In the genomic region with DNA sequence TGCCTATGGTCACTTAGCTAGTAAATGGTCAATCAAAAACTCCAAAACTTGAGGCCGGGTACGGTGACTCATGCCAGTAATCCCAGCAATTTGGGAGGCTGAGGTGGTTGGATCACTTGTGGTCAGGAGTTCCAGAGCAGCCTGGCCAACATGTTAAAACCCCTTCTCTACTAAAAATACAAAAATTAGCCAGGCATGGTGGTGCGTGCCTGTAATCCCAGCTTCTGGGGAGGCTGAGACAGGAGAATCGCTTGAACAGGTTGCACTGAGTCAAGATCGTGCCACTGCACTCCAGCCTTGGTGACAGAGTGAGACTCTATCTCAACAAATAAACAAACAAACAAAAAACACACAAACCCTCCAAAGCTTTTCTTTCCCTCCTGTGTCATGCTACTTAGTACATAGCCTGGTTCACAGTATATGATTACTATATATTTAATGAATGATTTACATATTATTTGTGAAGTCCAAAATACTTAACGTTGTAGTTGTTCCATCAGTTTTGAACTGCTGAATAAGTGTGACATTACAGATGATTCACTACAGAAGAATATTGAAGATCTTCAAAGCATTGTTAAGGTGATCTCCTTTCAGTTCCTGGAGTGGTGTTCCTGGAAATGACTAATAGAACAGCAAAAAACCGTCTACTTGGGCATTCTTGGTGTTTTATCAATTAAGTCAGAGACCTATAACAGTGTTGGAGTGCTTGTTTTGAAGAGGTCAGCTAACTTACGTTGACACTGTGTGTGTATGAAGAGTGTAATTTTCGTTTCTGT, we compare ENCODE assay signal across 12 cellular contexts.
DNase-seq lines count a peak whose midpoint lies in the region; ATAC-seq and TF ChIP-seq lines count a peak whose summit lies in the region.
"Had no signal": no experiment of that assay in that cellular context is flagged by ENCODE, and none has a peak within 500 bp of the region (broad histone marks: within the 10 kb centered on the region; RNA-seq: fewer than 3 reads in every experiment).

No MANE protein-coding gene starts in this region.

- peak overlapping the region; percentile 90 to 91 for H3K27ac Mint-ChIP-seq in T-cell
- H3K27ac Mint-ChIP-seq in stimulated activated naive B cell treated with anti-CD40 and anti-IgM and Interleukin-4, amounts not matched to agents 10 μg/mL and 1 μg/mL and 100 μg/mL, for 72 hours = peak overlapping the region; percentile 71

- peak; percentile 70 to 79 for ATAC-seq in activated T-cell treated with anti-CD3 and anti-CD28 coated beads, Interleukin-2, amount 50 U/mL, for 4 hours
- ATAC-seq in T-cell (replicated peaks in 1 of 4) = peak in 2 of 4 experiments; percentile 13 to 45
- ATAC-seq in stimulated activated naive B cell treated with anti-CD40 and anti-IgM and Interleukin-4, amounts not matched to agents 10 μg/mL and 1 μg/mL and 100 μg/mL, for 72 hours (replicated peaks) = no peak
- no peak for ATAC-seq in GM18858 (IDR thresholded peaks at IDR 0.05; ENCODE audit: unreplicated experiment)
- no peak for ATAC-seq in HG03457 (IDR thresholded peaks at IDR 0.05; ENCODE audit: unreplicated experiment)

- H3K27me3 Mint-ChIP-seq in activated T-cell treated with anti-CD3 and anti-CD28 coated beads, Interleukin-2, amount 50 U/mL, for 4 hours (ENCODE audit: low read depth) = no peaks in the 10 kb centered on the region
- H3K27me3 Mint-ChIP-seq in T-cell = no peaks in the 10 kb centered on the region
- H3K27me3 Mint-ChIP-seq in stimulated activated naive B cell treated with anti-CD40 and anti-IgM and Interleukin-4, amounts not matched to agents 10 μg/mL and 1 μg/mL and 100 μg/mL, for 72 hours = no peaks in the 10 kb centered on the region

- CTCF ChIA-PET in T-cell (lab: Charles Lee) = no interaction called here

- H3K4me1 Mint-ChIP-seq in activated T-cell treated with anti-CD3 and anti-CD28 coated beads, Interleukin-2, amount 50 U/mL, for 4 hours (ENCODE audit: low read depth) = peaks cover 23% of the 10 kb centered on the region
- peaks cover 29 to 39% (median 34%) of the 10 kb centered on the region in 3 donors for H3K4me1 Mint-ChIP-seq in T-cell
- H3K4me1 Mint-ChIP-seq in stimulated activated naive B cell treated with anti-CD40 and anti-IgM and Interleukin-4, amounts not matched to agents 10 μg/mL and 1 μg/mL and 100 μg/mL, for 72 hours = peaks cover 10 to 23% of the 10 kb centered on the region in 2 donors

- peaks cover 0 to 7% (median 0%) of the 10 kb centered on the region in 3 donors for H3K36me3 ChIP-seq in esophagus squamous epithelium
- H3K36me3 ChIP-seq: thyroid gland had no signal

- peak overlapping the region; percentile 18 to 55 (median 22) for H3K27ac ChIP-seq in esophagus squamous epithelium
- H3K27ac ChIP-seq: thyroid gland had no signal

- H3K9me3 Mint-ChIP-seq in activated T-cell treated with anti-CD3 and anti-CD28 coated beads, Interleukin-2, amount 50 U/mL, for 4 hours = no peaks in the 10 kb centered on the region
- H3K9me3 Mint-ChIP-seq in T-cell = no peaks in the 10 kb centered on the region
- no peaks in the 10 kb centered on the region for H3K9me3 Mint-ChIP-seq in stimulated activated naive B cell treated with anti-CD40 and anti-IgM and Interleukin-4, amounts not matched to agents 10 μg/mL and 1 μg/mL and 100 μg/mL, for 72 hours

- intact Hi-C loops in esophagus squamous epithelium (cut with DNase I) = no loop called here

- no peak for TF ChIP-seq CTCF in esophagus squamous epithelium (IDR thresholded peaks at IDR 0.05)

- H3K36me3 Mint-ChIP-seq in activated T-cell treated with anti-CD3 and anti-CD28 coated beads, Interleukin-2, amount 50 U/mL, for 4 hours (ENCODE audit: insufficient read depth) = peaks cover 4% of the 10 kb centered on the region
- H3K36me3 Mint-ChIP-seq in T-cell = peaks cover 12% of the 10 kb centered on the region
- peaks cover 0 to 15% of the 10 kb centered on the region in 2 donors for H3K36me3 Mint-ChIP-seq in stimulated activated naive B cell treated with anti-CD40 and anti-IgM and Interleukin-4, amounts not matched to agents 10 μg/mL and 1 μg/mL and 100 μg/mL, for 72 hours

- no peaks in the 10 kb centered on the region for H3K27me3 ChIP-seq in esophagus squamous epithelium
- H3K27me3 ChIP-seq: thyroid gland had no signal

- no peak overlapping the region for H3K4me3 ChIP-seq in esophagus squamous epithelium
- H3K4me3 ChIP-seq: thyroid gland had no signal

- 43 to 52% methylated on average over 9 of the region's 9 CpGs for WGBS in esophagus squamous epithelium, 2 donors

- TF ChIP-seq POLR2A in esophagus squamous epithelium (IDR thresholded peaks at IDR 0.05) = no peak

- no peak for DNase-seq in activated T-cell treated with anti-CD3 and anti-CD28 coated beads, Interleukin-2, amount 50 U/mL, for 4 hours
- DNase-seq in activated T-cell treated with anti-CD3 and anti-CD28 coated beads, Interleukin-2, amount 50 U/mL, for 1 hour = no peak
- no peak for DNase-seq in T-cell
- DNase-seq in esophagus squamous epithelium (lab: John Stamatoyannopoulos, UW) = no peak
- no peak for DNase-seq in stimulated activated naive B cell treated with anti-CD40 and anti-IgM and Interleukin-4, amounts not matched to agents 10 μg/mL and 1 μg/mL and 100 μg/mL, for 72 hours
- no peak for DNase-seq in DMS79 (lab: John Stamatoyannopoulos, UW)
- DNase-seq: kidney, NCI-H1930, small intestine, thyroid gland had no signal

- H3K4me3 Mint-ChIP-seq in activated T-cell treated with anti-CD3 and anti-CD28 coated beads, Interleukin-2, amount 50 U/mL, for 4 hours = peak overlapping the region; percentile 2
- peak overlapping the region in 1 of 3 donors; percentile 26 for H3K4me3 Mint-ChIP-seq in T-cell
- H3K4me3 Mint-ChIP-seq in stimulated activated naive B cell treated with anti-CD40 and anti-IgM and Interleukin-4, amounts not matched to agents 10 μg/mL and 1 μg/mL and 100 μg/mL, for 72 hours = no peak overlapping the region

- H3K4me1 ChIP-seq in esophagus squamous epithelium = peaks cover 0 to 16% (median 0%) of the 10 kb centered on the region in 3 donors

- H3K9me3 ChIP-seq in esophagus squamous epithelium = no peaks in the 10 kb centered on the region
- H3K9me3 ChIP-seq: thyroid gland had no signal

- POLR2A ChIA-PET in T-cell (lab: Charles Lee) = no interaction called here

Comparison
In these comparisons a context has a peak if more than half of its experiments do, and no peak if none do; other contexts are left out.
1. ATAC-seq: peak in activated T-cell treated with anti-CD3 and anti-CD28 coated beads, Interleukin-2, amount 50 U/mL, for 4 hours (2 of 2); none in stimulated activated naive B cell treated with anti-CD40 and anti-IgM and Interleukin-4, amounts not matched to agents 10 μg/mL and 1 μg/mL and 100 μg/mL, for 72 hours (0 of 2), GM18858 (single experiment) and HG03457 (single experiment).